Comparison of ENCODE assay signal across 8 cellular contexts in the genomic region with DNA sequence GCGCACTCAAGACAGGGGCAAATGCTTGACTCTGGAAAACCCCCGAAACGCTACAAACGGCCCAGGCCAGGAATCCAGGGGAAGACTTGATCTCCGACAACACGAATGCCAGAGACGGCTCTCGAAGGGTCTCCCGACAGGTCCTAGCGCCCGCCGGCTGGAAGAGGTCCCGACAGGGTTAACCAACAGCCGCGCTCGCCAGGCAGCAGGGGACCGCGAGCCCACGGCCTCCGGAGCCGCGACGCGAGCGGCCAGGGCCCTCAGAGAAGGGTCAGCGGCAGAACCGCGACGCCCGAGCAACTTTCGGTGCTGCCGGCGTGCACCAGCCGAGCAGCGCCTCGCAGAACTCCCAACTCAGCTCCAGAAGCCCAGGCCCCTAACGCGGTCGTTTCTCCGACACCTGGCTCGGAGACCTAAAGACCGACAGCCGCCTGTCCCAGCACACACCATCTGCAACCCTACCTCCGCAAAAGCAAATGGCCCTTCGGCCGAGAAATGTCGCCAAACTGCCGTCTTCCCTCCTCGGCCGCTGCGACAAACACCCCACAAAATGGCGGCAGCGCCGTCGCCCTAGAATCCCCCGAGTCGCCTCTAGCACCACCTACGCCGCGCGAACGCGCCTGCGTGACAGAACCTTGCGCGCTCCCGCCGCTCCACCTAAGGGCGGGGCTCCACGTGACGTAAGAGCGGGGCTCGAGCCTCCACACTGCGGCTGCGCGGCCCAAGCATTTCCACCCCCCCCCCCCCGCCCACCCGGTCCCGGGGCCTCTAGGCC. TPM values are rescaled to one million over a fixed set of nuclear protein-coding genes. Genes with fewer than 3 reads are reported as not detected.
DNase-seq lines count a peak whose midpoint lies in the region; TF ChIP-seq lines count a peak whose summit lies in the region.

TSS of gene CLK4 (minus strand) at position 567 of the 775 bp plus-strand sequence. CDS start 3,634 bp downstream, outside the sequence.

- H3K4me1 Mint-ChIP-seq in HFFc6 (ENCODE audit: low read depth) = peaks cover 32% of the 10 kb centered on the region
- H3K4me1 Mint-ChIP-seq in activated naive CD4-positive, alpha-beta T cell treated with anti-CD3 and anti-CD28 coated beads, Interleukin-2, amount 10 ng/mL, durations not matched to agents 7 days and 5 days = peaks cover 34% of the 10 kb centered on the region

- H3K4me3 Mint-ChIP-seq in HFFc6 = peak within 1 kb of the TSS; percentile 92
- peak within 1 kb of the TSS; percentile 95 for H3K4me3 Mint-ChIP-seq in activated naive CD4-positive, alpha-beta T cell treated with anti-CD3 and anti-CD28 coated beads, Interleukin-2, amount 10 ng/mL, durations not matched to agents 7 days and 5 days

- H3K36me3 Mint-ChIP-seq in HFFc6 (ENCODE audit: low read depth) = peaks cover 11% of the 10 kb centered on the region
- H3K36me3 Mint-ChIP-seq in activated naive CD4-positive, alpha-beta T cell treated with anti-CD3 and anti-CD28 coated beads, Interleukin-2, amount 10 ng/mL, durations not matched to agents 7 days and 5 days = peaks cover 23% of the 10 kb centered on the region

- H3K36me3 ChIP-seq in GM06990 (ENCODE audit: control insufficient read depth, insufficient read depth, low read length) = no peaks in the 10 kb centered on the region; the same call in 1 of the 2 replicates
- peaks cover 16% of the 10 kb centered on the region for H3K36me3 ChIP-seq in SK-N-MC (ENCODE audit: insufficient read depth, low read length)

- H3K27me3 ChIP-seq in GM06990 (replicated peaks; ENCODE audit: control insufficient read depth, insufficient read depth, low read length) = no peaks in the 10 kb centered on the region

- TF ChIP-seq CTCF in GM06990 (IDR thresholded peaks at IDR 0.05; ENCODE audit: insufficient read depth, low read length, poor library complexity, severe bottlenecking) (no peak), HFFc6 (IDR thresholded peaks at IDR 0.05) (no peak)

- peak within 1 kb of the TSS; percentile 96 for H3K9ac ChIP-seq in SK-N-MC (ENCODE audit: insufficient read length)

- no peaks in the 10 kb centered on the region; the same call in 1 of the 2 replicates for H3K9me3 ChIP-seq in SK-N-MC (ENCODE audit: low read depth, low read length)

- H3K27ac Mint-ChIP-seq in HFFc6 = peak within 1 kb of the TSS; percentile 98
- peak within 1 kb of the TSS; percentile 98 for H3K27ac Mint-ChIP-seq in activated naive CD4-positive, alpha-beta T cell treated with anti-CD3 and anti-CD28 coated beads, Interleukin-2, amount 10 ng/mL, durations not matched to agents 7 days and 5 days

- H3K27ac ChIP-seq in SK-N-MC = peak within 1 kb of the TSS; percentile 87

- no peaks in the 10 kb centered on the region for H3K9me3 Mint-ChIP-seq in HFFc6
- H3K9me3 Mint-ChIP-seq in activated naive CD4-positive, alpha-beta T cell treated with anti-CD3 and anti-CD28 coated beads, Interleukin-2, amount 10 ng/mL, durations not matched to agents 7 days and 5 days = peaks cover 2% of the 10 kb centered on the region

- H3K4me3 ChIP-seq in GM06990 (replicated peaks; ENCODE audit: low read depth, low read length) (peak within 1 kb of the TSS; percentile 81), SK-N-MC (peak within 1 kb of the TSS; percentile 100)

- DNase-seq in GM06990 (ENCODE audit: extremely low read depth, insufficient read length) = peak; percentile 94
- peak; percentile 91 for DNase-seq in HFFc6
- DNase-seq in NAMALWA (ENCODE audit: low spot score) = peak; percentile 96
- no peak for DNase-seq in SK-N-MC (ENCODE audit: low read depth, low spot score)
- DNase-seq in activated naive CD4-positive, alpha-beta T cell treated with anti-CD3 and anti-CD28 coated beads, Interleukin-2, amount 10 ng/mL, durations not matched to agents 7 days and 5 days = peak; percentile 95
- DNase-seq in germinal center (ENCODE audit: low spot score) = peak; percentile 94
- peak; percentile 26 to 97 (median 89) for DNase-seq in nucleus accumbens (lab: John Stamatoyannopoulos, UW)
- DNase-seq in superior temporal gyrus (ENCODE audit: extremely low spot score) = peak; percentile 96

- H3K27me3 Mint-ChIP-seq in HFFc6 (ENCODE audit: insufficient read depth) = peaks cover 4% of the 10 kb centered on the region
- H3K27me3 Mint-ChIP-seq in activated naive CD4-positive, alpha-beta T cell treated with anti-CD3 and anti-CD28 coated beads, Interleukin-2, amount 10 ng/mL, durations not matched to agents 7 days and 5 days = peaks cover 17% of the 10 kb centered on the region

- CTCF ChIA-PET in activated naive CD4-positive, alpha-beta T cell treated with anti-CD3 and anti-CD28 coated beads, Interleukin-2, amount 10 ng/mL, durations not matched to agents 7 days and 5 days (lab: Charles Lee) = no interaction called here

RNA-seq across cellular contexts. Expression of gene CLK4, which starts in this region (rescaled TPM):
- 10 to 100 TPM in 2 of 6 experiments, 1 to 10 TPM in 4; 8.5 to 11.7 (median 8.8) TPM for total RNA-seq in HFFc6 (2021; fragmentation: NEBNext Ultra II Directional; extraction: Animal tissue kit (Norgen Biotek cat#: 25700))
